In the genomic region with DNA sequence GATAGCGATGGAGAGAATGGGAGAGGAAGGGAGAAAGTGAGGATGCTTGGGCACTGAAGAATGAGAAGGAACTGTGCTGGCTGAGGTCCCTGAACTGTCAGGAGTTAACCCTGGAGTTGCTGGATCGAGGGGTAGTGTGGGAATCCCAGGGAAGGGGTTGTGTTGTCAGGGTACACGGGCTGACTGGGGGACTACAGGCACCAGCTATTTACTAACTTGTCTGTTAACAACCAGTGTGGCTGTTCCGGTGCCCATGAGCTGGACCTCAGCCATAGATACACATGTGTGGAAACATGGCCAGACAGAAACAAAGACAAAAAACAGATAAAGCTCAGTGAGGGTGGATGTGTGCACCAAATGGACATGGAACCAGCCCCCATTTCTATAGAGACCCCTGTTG, we compare ENCODE assay signal across 18 cellular contexts. TPM values are rescaled to one million over a fixed set of nuclear protein-coding genes. Genes with fewer than 3 reads are reported as not detected.
DNase-seq lines count a peak whose midpoint lies in the region; ATAC-seq and TF ChIP-seq lines count a peak whose summit lies in the region.
"Had no signal": no experiment of that assay in that cellular context is flagged by ENCODE, and none has a peak within 500 bp of the region (broad histone marks: within the 10 kb centered on the region; RNA-seq: fewer than 3 reads in every experiment).

No MANE protein-coding gene starts in this region.

- peaks cover 11% of the 10 kb centered on the region for H3K4me1 Mint-ChIP-seq in activated CD8-positive, alpha-beta memory T cell treated with anti-CD3 and anti-CD28 coated beads, Interleukin-2, amount 10 ng/mL, durations not matched to agents 7 days and 5 days
- H3K4me1 Mint-ChIP-seq: GM23338 had no signal

- peak; percentile 16 for DNase-seq in activated CD8-positive, alpha-beta memory T cell treated with anti-CD3 and anti-CD28 coated beads, Interleukin-2, amount 10 ng/mL, durations not matched to agents 7 days and 5 days
- no peak for DNase-seq in activated CD8-positive, alpha-beta memory T cell treated with anti-CD3 and anti-CD28 coated beads, Interleukin-2, amount 50 U/mL, for 48 hours
- DNase-seq in ecto neural progenitor cell (ENCODE audit: low spot score) (peak; percentile 22), left lobe of liver (ENCODE audit: low spot score) (peak; percentile 21), sigmoid colon (peak; percentile 20), T1000 (lab: John Stamatoyannopoulos, UW) (no peak), NCI-H1105 (lab: John Stamatoyannopoulos, UW) (no peak), NCI-H510A (lab: John Stamatoyannopoulos, UW) (no peak)
- DNase-seq: CD4-positive, alpha-beta memory T cell; DMS153; DMS79; GF-D8; HCEC 1CT had no signal

- H3K36me3 Mint-ChIP-seq in activated CD8-positive, alpha-beta memory T cell treated with anti-CD3 and anti-CD28 coated beads, Interleukin-2, amount 10 ng/mL, durations not matched to agents 7 days and 5 days: no peaks in the 10 kb centered on the region
- H3K36me3 Mint-ChIP-seq: CD14-positive monocyte; CD4-positive, alpha-beta memory T cell had no signal

- ATAC-seq in activated CD8-positive, alpha-beta memory T cell treated with anti-CD3 and anti-CD28 coated beads, Interleukin-2, amount 10 ng/mL, durations not matched to agents 7 days and 5 days: no peak
- ATAC-seq in left lobe of liver: no peak
- ATAC-seq: GM23338 had no signal

- TF ChIP-seq EP300 in sigmoid colon (IDR thresholded peaks at IDR 0.05): no peak

- no peaks in the 10 kb centered on the region for H3K9me3 ChIP-seq in sigmoid colon
- H3K9me3 ChIP-seq: A549, BLaER1 had no signal

- H3K36me3 ChIP-seq in sigmoid colon: no peaks in the 10 kb centered on the region
- H3K36me3 ChIP-seq: BLaER1 had no signal

- CTCF ChIA-PET in activated CD8-positive, alpha-beta memory T cell treated with anti-CD3 and anti-CD28 coated beads, Interleukin-2, amount 10 ng/mL, durations not matched to agents 7 days and 5 days (lab: Charles Lee): interaction anchor here (0.7 kb wide), 1 partner anchor 12 kb away, joined by 3 read pairs; no protein-coding TSS in a partner anchor

- no peaks in the 10 kb centered on the region for H3K27me3 ChIP-seq in sigmoid colon
- H3K27me3 ChIP-seq: BLaER1 had no signal

- H3K4me1 ChIP-seq in sigmoid colon: no peaks in the 10 kb centered on the region
- H3K4me1 ChIP-seq: A549 had no signal

- TF ChIP-seq POLR2A in sigmoid colon (IDR thresholded peaks at IDR 0.05): no peak

- H3K4me3 ChIP-seq in sigmoid colon: no peak overlapping the region
- H3K4me3 ChIP-seq: A549, BLaER1, GM23338 had no signal

- no peak overlapping the region for H3K27ac ChIP-seq in sigmoid colon
- H3K27ac ChIP-seq: 22Rv1, A549, BLaER1 had no signal

- H3K9me3 Mint-ChIP-seq in activated CD8-positive, alpha-beta memory T cell treated with anti-CD3 and anti-CD28 coated beads, Interleukin-2, amount 10 ng/mL, durations not matched to agents 7 days and 5 days (ENCODE audit: low read depth): no peaks in the 10 kb centered on the region
- H3K9me3 Mint-ChIP-seq: CD4-positive, alpha-beta memory T cell; GM23338 had no signal

- TF ChIP-seq CTCF in sigmoid colon (IDR thresholded peaks at IDR 0.05): no peak

- no peak overlapping the region for H3K27ac Mint-ChIP-seq in activated CD8-positive, alpha-beta memory T cell treated with anti-CD3 and anti-CD28 coated beads, Interleukin-2, amount 10 ng/mL, durations not matched to agents 7 days and 5 days
- H3K27ac Mint-ChIP-seq: CD14-positive monocyte; CD4-positive, alpha-beta memory T cell; GM23338 had no signal

- intact Hi-C loops in sigmoid colon (cut with DNase I): no loop called here

- peaks cover 5% of the 10 kb centered on the region for H3K27me3 Mint-ChIP-seq in activated CD8-positive, alpha-beta memory T cell treated with anti-CD3 and anti-CD28 coated beads, Interleukin-2, amount 10 ng/mL, durations not matched to agents 7 days and 5 days

- no peak overlapping the region for H3K4me3 Mint-ChIP-seq in activated CD8-positive, alpha-beta memory T cell treated with anti-CD3 and anti-CD28 coated beads, Interleukin-2, amount 10 ng/mL, durations not matched to agents 7 days and 5 days
- H3K4me3 Mint-ChIP-seq: CD14-positive monocyte; CD4-positive, alpha-beta memory T cell; GM23338 had no signal

- 83% methylated on average over 4 of the region's 4 CpGs for WGBS in sigmoid colon, 2 donors

RNA-seq across cellular contexts. Expression of a gene that starts 55.1 kb away (rescaled TPM):
- total RNA-seq in activated CD8-positive, alpha-beta memory T cell treated with anti-CD3 and anti-CD28 coated beads, Interleukin-2, amount 10 ng/mL, durations not matched to agents 7 days and 5 days: not detected
- 19.9 TPM for total RNA-seq in left lobe of liver
- 10 to 100 TPM in 3 of 4 donors, 1 to 10 TPM in 1; 8.1 to 32.7 (median 18.1) TPM for total RNA-seq in sigmoid colon
- polyA plus RNA-seq in sigmoid colon: 1 to 10 TPM in 2 of 3 donors, under 1 TPM in 1; 0.92 to 1.8 (median 1.2) TPM
- total RNA-seq: CD4-positive, alpha-beta memory T cell had no signal
- polyA plus RNA-seq: A549; CD14-positive monocyte; CD4-positive, alpha-beta memory T cell had no signal

Comparison
In these comparisons a context has a peak if more than half of its experiments do, and no peak if none do; other contexts are left out.
1. DNase-seq: peak in activated CD8-positive, alpha-beta memory T cell treated with anti-CD3 and anti-CD28 coated beads, Interleukin-2, amount 10 ng/mL, durations not matched to agents 7 days and 5 days (single experiment), ecto neural progenitor cell (single experiment), left lobe of liver (single experiment) and sigmoid colon (single experiment); none in activated CD8-positive, alpha-beta memory T cell treated with anti-CD3 and anti-CD28 coated beads, Interleukin-2, amount 50 U/mL, for 48 hours (single experiment), T1000 (single experiment), NCI-H1105 (single experiment) and NCI-H510A (single experiment).
2. RNA of a gene that starts 55.1 kb away (total RNA-seq): 19.9 TPM in left lobe of liver (single experiment) and 8.1 to 32.7 TPM in sigmoid colon; not detected in activated CD8-positive, alpha-beta memory T cell treated with anti-CD3 and anti-CD28 coated beads, Interleukin-2, amount 10 ng/mL, durations not matched to agents 7 days and 5 days; every median in the first group is over 4 times any median in the second.